In the genomic region with DNA sequence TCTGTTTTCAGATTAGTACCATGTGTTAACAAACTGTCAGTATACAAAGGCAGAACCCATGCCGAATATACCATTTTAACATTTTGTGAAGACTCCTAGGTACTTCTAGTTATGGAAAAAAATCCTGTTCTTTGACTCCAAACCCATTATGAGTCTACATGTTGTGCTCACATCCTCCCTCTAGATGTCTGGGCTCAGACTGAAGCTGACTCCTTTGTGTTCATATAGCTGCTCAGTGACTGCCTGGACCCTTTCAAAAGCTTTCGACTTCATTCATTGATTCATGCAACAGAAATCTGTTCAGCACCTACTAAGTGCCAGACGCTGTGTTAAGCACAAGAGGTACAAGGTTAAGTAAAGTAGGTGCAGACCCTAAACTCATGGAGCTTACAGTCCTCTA, we compare ENCODE assay signal across 19 cellular contexts.
"Had no signal": no experiment of that assay in that cellular context is flagged by ENCODE, and none has a peak within 500 bp of the region (broad histone marks: within the 10 kb centered on the region; RNA-seq: fewer than 3 reads in every experiment).

No MANE protein-coding gene starts in this region.

- H3K4me3 ChIP-seq: esophagus squamous epithelium, lower lobe of right lung, right atrium auricular region, thyroid gland had no signal

- H3K9me3 ChIP-seq: esophagus squamous epithelium, lower lobe of right lung, right atrium auricular region, thyroid gland had no signal

- H3K27me3 ChIP-seq: right atrium auricular region, thyroid gland had no signal

- H3K4me1 Mint-ChIP-seq: activated naive CD4-positive, alpha-beta T cell treated with anti-CD3 and anti-CD28 coated beads, Interleukin-2, amount 10 ng/mL, durations not matched to agents 7 days and 5 days; activated naive CD8-positive, alpha-beta T cell treated with anti-CD3 and anti-CD28 coated beads, Interleukin-2, amount 50 U/mL, for 24 hours; T-cell had no signal

- ATAC-seq: activated naive CD8-positive, alpha-beta T cell treated with anti-CD3 and anti-CD28 coated beads, Interleukin-2, amount 50 U/mL, for 24 hours; activated T-cell treated with anti-CD3 and anti-CD28 coated beads, Interleukin-2, amount 50 U/mL, for 4 hours; left colon; lower lobe of right lung; natural killer cell treated with Interleukin-12 subunit alpha and Interleukin-12 subunit beta and Interleukin-15 and Interleukin-18, amount 100 ng/mL, for 72 hours; T-cell had no signal

- H3K27ac ChIP-seq: esophagus squamous epithelium, lower lobe of right lung, right atrium auricular region, thyroid gland had no signal

- H3K27ac Mint-ChIP-seq: activated CD4-positive, alpha-beta T cell treated with anti-CD3 and anti-CD28 coated beads, Interleukin-2, amount 10 ng/mL, durations not matched to agents 24 days and 14 days; activated naive CD4-positive, alpha-beta T cell treated with anti-CD3 and anti-CD28 coated beads, Interleukin-2, amount 10 ng/mL, durations not matched to agents 7 days and 5 days; activated naive CD8-positive, alpha-beta T cell treated with anti-CD3 and anti-CD28 coated beads, Interleukin-2, amount 50 U/mL, for 24 hours; mesothelial cell of epicardium; natural killer cell treated with Interleukin-12 subunit alpha and Interleukin-12 subunit beta and Interleukin-15 and Interleukin-18, amount 100 ng/mL, for 72 hours; T-cell had no signal

- H3K9me3 Mint-ChIP-seq: activated CD4-positive, alpha-beta T cell treated with anti-CD3 and anti-CD28 coated beads, Interleukin-2, amount 10 ng/mL, durations not matched to agents 24 days and 14 days; activated naive CD4-positive, alpha-beta T cell treated with anti-CD3 and anti-CD28 coated beads, Interleukin-2, amount 10 ng/mL, durations not matched to agents 7 days and 5 days; activated naive CD8-positive, alpha-beta T cell treated with anti-CD3 and anti-CD28 coated beads, Interleukin-2, amount 50 U/mL, for 24 hours; activated T-cell treated with anti-CD3 and anti-CD28 coated beads, Interleukin-2, amount 50 U/mL, for 4 hours; mesothelial cell of epicardium; natural killer cell treated with Interleukin-12 subunit alpha and Interleukin-12 subunit beta and Interleukin-15 and Interleukin-18, amount 100 ng/mL, for 72 hours; T-cell had no signal

- DNase-seq: activated CD4-positive, alpha-beta T cell treated with anti-CD3 and anti-CD28 coated beads, Interleukin-2, amount 10 ng/mL, durations not matched to agents 24 days and 14 days; activated CD4-positive, CD25-positive, alpha-beta regulatory T cell; activated CD8-positive, alpha-beta memory T cell treated with anti-CD3 and anti-CD28 coated beads, Interleukin-2, amount 50 U/mL, for 4 hours; activated naive CD4-positive, alpha-beta T cell treated with anti-CD3 and anti-CD28 coated beads, Interleukin-2, amount 10 ng/mL, durations not matched to agents 7 days and 5 days; activated naive CD8-positive, alpha-beta T cell treated with anti-CD3 and anti-CD28 coated beads, Interleukin-2, amount 50 U/mL, for 24 hours; activated T-cell treated with anti-CD3 and anti-CD28 coated beads, Interleukin-2, amount 50 U/mL, for 4 hours; anterior cingulate cortex; effector CD4-positive, alpha-beta T cell; esophagus squamous epithelium; left colon; lower lobe of right lung; stimulated activated CD4-positive, alpha-beta T cell treated with anti-CD3 and anti-CD28 coated beads, Interleukin-2, amount 100 ng/mL, for 24 hours; stimulated activated naive CD4-positive, alpha-beta T cell treated with Interleukin-2 at 50 U/mL for 16 hours; T-cell; T-helper 9 cell; thyroid gland had no signal

- H3K4me3 Mint-ChIP-seq: activated CD4-positive, alpha-beta T cell treated with anti-CD3 and anti-CD28 coated beads, Interleukin-2, amount 10 ng/mL, durations not matched to agents 24 days and 14 days; activated naive CD4-positive, alpha-beta T cell treated with anti-CD3 and anti-CD28 coated beads, Interleukin-2, amount 10 ng/mL, durations not matched to agents 7 days and 5 days; activated naive CD8-positive, alpha-beta T cell treated with anti-CD3 and anti-CD28 coated beads, Interleukin-2, amount 50 U/mL, for 24 hours; activated T-cell treated with anti-CD3 and anti-CD28 coated beads, Interleukin-2, amount 50 U/mL, for 4 hours; mesothelial cell of epicardium; natural killer cell treated with Interleukin-12 subunit alpha and Interleukin-12 subunit beta and Interleukin-15 and Interleukin-18, amount 100 ng/mL, for 72 hours; T-cell had no signal

- H3K36me3 Mint-ChIP-seq: activated naive CD4-positive, alpha-beta T cell treated with anti-CD3 and anti-CD28 coated beads, Interleukin-2, amount 10 ng/mL, durations not matched to agents 7 days and 5 days; mesothelial cell of epicardium; natural killer cell treated with Interleukin-12 subunit alpha and Interleukin-12 subunit beta and Interleukin-15 and Interleukin-18, amount 100 ng/mL, for 72 hours; T-cell had no signal

- H3K4me1 ChIP-seq: esophagus squamous epithelium, lower lobe of right lung, right atrium auricular region, thyroid gland had no signal

- H3K36me3 ChIP-seq: esophagus squamous epithelium, lower lobe of right lung, right atrium auricular region, thyroid gland had no signal
